16 cellular contexts compared by ENCODE assay signal in genomic region chr5:124252094-124252750, GRCh38.
DNase-seq lines count a peak whose midpoint lies in the region; ATAC-seq and TF ChIP-seq lines count a peak whose summit lies in the region.
"Had no signal": no experiment of that assay in that cellular context is flagged by ENCODE, and none has a peak within 500 bp of the region (broad histone marks: within the 10 kb centered on the region; RNA-seq: fewer than 3 reads in every experiment).

No MANE protein-coding gene starts in this region.

- no peaks in the 10 kb centered on the region for H3K4me1 Mint-ChIP-seq in activated CD8-positive, alpha-beta T cell treated with anti-CD3 and anti-CD28 coated beads for 36 hours (ENCODE audit: low read depth)
- H3K4me1 Mint-ChIP-seq: stimulated activated naive B cell treated with anti-CD40 and anti-IgM and Interleukin-4, amounts not matched to agents 10 μg/mL and 1 μg/mL and 100 μg/mL, for 72 hours had no signal

- DNase-seq in left ventricle myocardium superior (no peak), right atrium auricular region (ENCODE audit: low spot score) (no peak), inferior parietal cortex (ENCODE audit: extremely low spot score) (peak; percentile 32)
- no peak for DNase-seq in effector CD4-positive, alpha-beta T cell
- DNase-seq in activated CD8-positive, alpha-beta T cell treated with anti-CD3 and anti-CD28 coated beads for 36 hours: no peak
- DNase-seq: activated CD4-positive, alpha-beta T cell treated with anti-CD3 and anti-CD28 coated beads for 4 hours; activated T-cell treated with anti-CD3 and anti-CD28 coated beads, Interleukin-2, amount 50 U/mL, for 72 hours; DMS79 treated with DMSO at 0.1 percent for 48 hours; PC-3; right cardiac atrium; stimulated activated CD4-positive, alpha-beta T cell treated with anti-CD3 and anti-CD28 coated beads, Interleukin-4, amount 100 ng/mL, for 24 hours; stimulated activated naive B cell treated with anti-CD40 and anti-IgM and Interleukin-4, amounts not matched to agents 10 μg/mL and 1 μg/mL and 100 μg/mL, for 72 hours had no signal

- CTCF ChIA-PET in activated CD8-positive, alpha-beta T cell treated with anti-CD3 and anti-CD28 coated beads for 36 hours (lab: Charles Lee): no interaction called here

- TF ChIP-seq CTCF in right atrium auricular region (IDR thresholded peaks at IDR 0.05): no peak
- TF ChIP-seq CTCF in activated CD8-positive, alpha-beta T cell treated with anti-CD3 and anti-CD28 coated beads for 36 hours (IDR thresholded peaks at IDR 0.05): no peak

- H3K9me3 Mint-ChIP-seq in activated CD8-positive, alpha-beta T cell treated with anti-CD3 and anti-CD28 coated beads for 36 hours: peaks cover 10% of the 10 kb centered on the region

- H3K36me3 ChIP-seq in right atrium auricular region: no peaks in the 10 kb centered on the region
- H3K36me3 ChIP-seq: gastroesophageal sphincter had no signal

- H3K4me1 ChIP-seq in right atrium auricular region: peaks cover 0 to 12% of the 10 kb centered on the region in 2 donors

- no peak overlapping the region for H3K27ac ChIP-seq in right atrium auricular region
- H3K27ac ChIP-seq: gastroesophageal sphincter had no signal

- ATAC-seq in left ventricle myocardium superior: peak; percentile 27
- peak; percentile 92 for ATAC-seq in SK-N-SH treated with all-trans-retinoic acid at 6 μM for 48 hours
- ATAC-seq in HG02884 (IDR thresholded peaks at IDR 0.05; ENCODE audit: unreplicated experiment): no peak
- no peak for ATAC-seq in activated CD8-positive, alpha-beta T cell treated with anti-CD3 and anti-CD28 coated beads for 36 hours
- no peak for ATAC-seq in HG02852 (IDR thresholded peaks at IDR 0.05; ENCODE audit: unreplicated experiment)
- ATAC-seq: activated T-cell treated with anti-CD3 and anti-CD28 coated beads, Interleukin-2, amount 50 U/mL, for 72 hours; gastroesophageal sphincter; PC-3; right cardiac atrium; stimulated activated naive B cell treated with anti-CD40 and anti-IgM and Interleukin-4, amounts not matched to agents 10 μg/mL and 1 μg/mL and 100 μg/mL, for 72 hours had no signal

- H3K27me3 Mint-ChIP-seq in activated CD8-positive, alpha-beta T cell treated with anti-CD3 and anti-CD28 coated beads for 36 hours: no peaks in the 10 kb centered on the region
- H3K27me3 Mint-ChIP-seq: stimulated activated naive B cell treated with anti-CD40 and anti-IgM and Interleukin-4, amounts not matched to agents 10 μg/mL and 1 μg/mL and 100 μg/mL, for 72 hours had no signal

- no peak overlapping the region for H3K27ac Mint-ChIP-seq in activated CD8-positive, alpha-beta T cell treated with anti-CD3 and anti-CD28 coated beads for 36 hours
- H3K27ac Mint-ChIP-seq: activated T-cell treated with anti-CD3 and anti-CD28 coated beads, Interleukin-2, amount 50 U/mL, for 72 hours; stimulated activated naive B cell treated with anti-CD40 and anti-IgM and Interleukin-4, amounts not matched to agents 10 μg/mL and 1 μg/mL and 100 μg/mL, for 72 hours had no signal

- H3K9me3 ChIP-seq in right atrium auricular region: peaks cover 0 to 6% of the 10 kb centered on the region in 2 donors

- intact Hi-C loops in left ventricle myocardium superior (cut with micrococcal nuclease): no loop called here
- intact Hi-C loops in activated CD8-positive, alpha-beta T cell treated with anti-CD3 and anti-CD28 coated beads for 36 hours (cut with micrococcal nuclease): no loop called here

- H3K4me3 ChIP-seq in right atrium auricular region: no peak overlapping the region
- H3K4me3 ChIP-seq: gastroesophageal sphincter had no signal

- H3K36me3 Mint-ChIP-seq in activated CD8-positive, alpha-beta T cell treated with anti-CD3 and anti-CD28 coated beads for 36 hours (ENCODE audit: low read depth): no peaks in the 10 kb centered on the region

- H3K27me3 ChIP-seq in right atrium auricular region: no peaks in the 10 kb centered on the region
- H3K27me3 ChIP-seq: gastroesophageal sphincter had no signal

- POLR2A ChIA-PET in activated CD8-positive, alpha-beta T cell treated with anti-CD3 and anti-CD28 coated beads for 36 hours (lab: Charles Lee): no interaction called here

- H3K4me3 Mint-ChIP-seq in activated CD8-positive, alpha-beta T cell treated with anti-CD3 and anti-CD28 coated beads for 36 hours: no peak overlapping the region
- H3K4me3 Mint-ChIP-seq: activated T-cell treated with anti-CD3 and anti-CD28 coated beads, Interleukin-2, amount 50 U/mL, for 72 hours; stimulated activated naive B cell treated with anti-CD40 and anti-IgM and Interleukin-4, amounts not matched to agents 10 μg/mL and 1 μg/mL and 100 μg/mL, for 72 hours had no signal

TF ChIP-seq in SK-N-SH treated with all-trans-retinoic acid at 6 μM for 48 hours, 23 proteins besides CTCF, POLR2A, EP300 and RAD21:
- TF ChIP-seq ISL1 (CRISPR knock-in tag; IDR thresholded peaks at IDR 0.05) (0 out of 2 replicates have a peak, but pooled peaks have one; percentile 9), GLIS3 (CRISPR knock-in tag; IDR thresholded peaks at IDR 0.05) (no peak), TCF4 (CRISPR knock-in tag; IDR thresholded peaks at IDR 0.05; ENCODE audit: borderline replicate concordance) (no peak), TOX (CRISPR knock-in tag; IDR thresholded peaks at IDR 0.05; ENCODE audit: borderline replicate concordance) (no peak), ZFP30 (CRISPR knock-in tag; IDR thresholded peaks at IDR 0.05) (no peak), ESRRG (CRISPR knock-in tag; IDR thresholded peaks at IDR 0.05) (no peak)

Comparison
In these comparisons a context has a peak if more than half of its experiments do, and no peak if none do; other contexts are left out.
1. ATAC-seq: peak in left ventricle myocardium superior (single experiment) and SK-N-SH treated with all-trans-retinoic acid at 6 μM for 48 hours (single experiment); none in HG02884 (single experiment), activated CD8-positive, alpha-beta T cell treated with anti-CD3 and anti-CD28 coated beads for 36 hours (single experiment) and HG02852 (single experiment).